In the genomic region with DNA sequence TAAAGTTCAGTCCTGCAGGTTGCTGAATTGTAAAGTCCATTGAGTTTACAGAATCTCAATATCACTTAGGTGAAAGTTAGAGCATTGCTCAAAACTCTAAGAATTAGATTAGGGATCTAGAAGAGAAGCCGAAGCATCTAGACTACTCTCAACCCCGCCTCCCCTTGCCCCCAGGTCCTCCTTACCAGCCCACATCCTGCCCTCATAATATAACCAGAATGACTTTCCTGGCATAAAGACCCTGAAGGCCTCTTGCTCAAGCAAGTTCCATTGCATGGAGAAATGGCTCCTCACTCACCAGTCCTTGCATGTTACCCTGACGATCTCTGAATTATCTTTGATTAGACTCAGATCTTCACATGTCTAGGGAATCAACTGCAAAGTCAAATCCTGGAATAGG, we compare ENCODE assay signal across 33 cellular contexts.
"Had no signal": no experiment of that assay in that cellular context is flagged by ENCODE, and none has a peak within 500 bp of the region (broad histone marks: within the 10 kb centered on the region; RNA-seq: fewer than 3 reads in every experiment).

No MANE protein-coding gene starts in this region.

- H3K4me3 ChIP-seq: adrenal gland, body of pancreas, esophagus muscularis mucosa, gastrocnemius medialis, heart left ventricle had no signal

- H3K36me3 Mint-ChIP-seq: activated naive CD4-positive, alpha-beta T cell treated with anti-CD3 and anti-CD28 coated beads, Interleukin-2, amount 10 ng/mL, durations not matched to agents 7 days and 5 days had no signal

- H3K27ac Mint-ChIP-seq: activated B cell treated with CpG ODN at 0.5 μM for 24 hours; activated CD8-positive, alpha-beta T cell treated with anti-CD3 and anti-CD28 coated beads for 36 hours; activated naive CD4-positive, alpha-beta T cell treated with anti-CD3 and anti-CD28 coated beads, Interleukin-2, amount 10 ng/mL, durations not matched to agents 7 days and 5 days; activated naive CD4-positive, alpha-beta T cell treated with anti-CD3 and anti-CD28 coated beads, Interleukin-2, amount 50 U/mL, for 72 hours; activated naive CD8-positive, alpha-beta T cell treated with anti-CD3 and anti-CD28 coated beads, Interleukin-2, amount 50 U/mL, for 24 hours; activated T-helper 17 cell treated with anti-CD3 and anti-CD28 coated beads, Interleukin-2, amount 50 U/mL, for 72 hours; effector memory CD8-positive, alpha-beta T cell; T-helper 17 cell; T-helper 2 cell treated with Interferon-gamma antibody and Interleukin-4, amounts not matched to agents 5 μg/mL and 100 μg/mL, for 36 hours had no signal

- H3K27me3 Mint-ChIP-seq: activated B cell treated with CpG ODN at 0.5 μM for 24 hours had no signal

- DNase-seq: activated B cell treated with CpG ODN at 0.5 μM for 24 hours; activated CD4-positive, alpha-beta T cell treated with anti-CD3 and anti-CD28 coated beads for 48 hours; activated CD4-positive, alpha-beta T cell treated with anti-CD3 and anti-CD28 coated beads, Interleukin-2, amount 50 U/mL, for 1 hour; activated CD4-positive, alpha-beta T cell treated with anti-CD3 and anti-CD28 coated beads, Interleukin-2, amount 50 U/mL, for 48 hours; activated CD8-positive, alpha-beta memory T cell treated with anti-CD3 and anti-CD28 coated beads for 24 hours; activated CD8-positive, alpha-beta T cell treated with anti-CD3 and anti-CD28 coated beads for 36 hours; activated gamma-delta T cell; activated naive CD4-positive, alpha-beta T cell; activated naive CD4-positive, alpha-beta T cell treated with anti-CD3 and anti-CD28 coated beads, Interleukin-2, amount 10 ng/mL, durations not matched to agents 7 days and 5 days; activated naive CD8-positive, alpha-beta T cell treated with anti-CD3 and anti-CD28 coated beads, Interleukin-2, amount 50 U/mL, for 24 hours; activated T-cell treated with anti-CD3 and anti-CD28 coated beads, Interleukin-2, amount 50 U/mL, for 4 hours; amygdala; aorta; body of pancreas; caudate nucleus; cortex of kidney; dermis blood vessel endothelial cell; effector CD4-positive, alpha-beta T cell; effector memory CD8-positive, alpha-beta T cell; erythroblast; foreskin keratinocyte; gastrocnemius medialis; glutamatergic neuron; heart left ventricle; T-helper 17 cell; T1000; WERI-Rb-1 had no signal

- H3K9me3 Mint-ChIP-seq: activated B cell treated with CpG ODN at 0.5 μM for 24 hours; activated CD8-positive, alpha-beta T cell treated with anti-CD3 and anti-CD28 coated beads for 36 hours; activated naive CD4-positive, alpha-beta T cell treated with anti-CD3 and anti-CD28 coated beads, Interleukin-2, amount 10 ng/mL, durations not matched to agents 7 days and 5 days; activated naive CD8-positive, alpha-beta T cell treated with anti-CD3 and anti-CD28 coated beads, Interleukin-2, amount 50 U/mL, for 24 hours; activated T-helper 17 cell treated with anti-CD3 and anti-CD28 coated beads, Interleukin-2, amount 50 U/mL, for 72 hours; effector memory CD8-positive, alpha-beta T cell; T-helper 2 cell treated with Interferon-gamma antibody and Interleukin-4, amounts not matched to agents 5 μg/mL and 100 μg/mL, for 36 hours had no signal

- ATAC-seq: activated CD4-positive, CD25-positive, alpha-beta regulatory T cell treated with anti-CD3 and anti-CD28 coated beads, Interleukin-2, amount 50 U/mL, for 24 hours; activated CD8-positive, alpha-beta T cell treated with anti-CD3 and anti-CD28 coated beads for 36 hours; activated naive CD4-positive, alpha-beta T cell treated with anti-CD3 and anti-CD28 coated beads, Interleukin-2, amount 50 U/mL, for 72 hours; activated naive CD8-positive, alpha-beta T cell treated with anti-CD3 and anti-CD28 coated beads, Interleukin-2, amount 50 U/mL, for 24 hours; activated T-cell treated with anti-CD3 and anti-CD28 coated beads, Interleukin-2, amount 50 U/mL, for 4 hours; activated T-helper 17 cell treated with anti-CD3 and anti-CD28 coated beads, Interleukin-2, amount 50 U/mL, for 72 hours; body of pancreas; effector memory CD8-positive, alpha-beta T cell; foreskin keratinocyte; gastrocnemius medialis; heart left ventricle; T-helper 17 cell had no signal

- H3K4me1 Mint-ChIP-seq: activated B cell treated with CpG ODN at 0.5 μM for 24 hours; activated naive CD4-positive, alpha-beta T cell treated with anti-CD3 and anti-CD28 coated beads, Interleukin-2, amount 10 ng/mL, durations not matched to agents 7 days and 5 days; activated naive CD8-positive, alpha-beta T cell treated with anti-CD3 and anti-CD28 coated beads, Interleukin-2, amount 50 U/mL, for 24 hours; activated T-helper 17 cell treated with anti-CD3 and anti-CD28 coated beads, Interleukin-2, amount 50 U/mL, for 72 hours; T-helper 17 cell had no signal

- H3K4me3 Mint-ChIP-seq: activated B cell treated with CpG ODN at 0.5 μM for 24 hours; activated CD8-positive, alpha-beta T cell treated with anti-CD3 and anti-CD28 coated beads for 36 hours; activated naive CD4-positive, alpha-beta T cell treated with anti-CD3 and anti-CD28 coated beads, Interleukin-2, amount 10 ng/mL, durations not matched to agents 7 days and 5 days; activated naive CD8-positive, alpha-beta T cell treated with anti-CD3 and anti-CD28 coated beads, Interleukin-2, amount 50 U/mL, for 24 hours; activated T-cell treated with anti-CD3 and anti-CD28 coated beads, Interleukin-2, amount 50 U/mL, for 4 hours; activated T-helper 17 cell treated with anti-CD3 and anti-CD28 coated beads, Interleukin-2, amount 50 U/mL, for 72 hours; effector memory CD8-positive, alpha-beta T cell; T-helper 17 cell; T-helper 2 cell treated with Interferon-gamma antibody and Interleukin-4, amounts not matched to agents 5 μg/mL and 100 μg/mL, for 36 hours had no signal
